27 cellular contexts compared by ENCODE assay signal in the genomic region with DNA sequence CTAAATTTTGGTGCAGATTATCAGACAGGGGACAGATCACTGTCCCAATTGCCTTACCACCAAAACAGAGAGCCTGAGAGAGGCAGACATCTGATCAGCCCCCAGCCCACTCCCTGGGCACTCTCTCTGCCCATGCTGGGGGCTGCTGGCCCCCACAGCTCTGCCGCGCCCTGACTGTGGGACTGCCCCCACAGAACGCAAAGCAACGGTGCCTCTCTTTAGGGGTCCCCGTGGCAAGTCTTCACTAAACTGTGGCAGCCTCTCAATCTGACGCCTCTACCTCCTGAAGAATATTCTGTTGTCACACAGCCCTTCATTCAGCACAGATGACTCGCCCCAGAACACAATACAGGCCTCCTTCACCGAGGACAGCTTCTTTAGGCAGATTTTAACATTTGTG.
"Had no signal": no experiment of that assay in that cellular context is flagged by ENCODE, and none has a peak within 500 bp of the region (broad histone marks: within the 10 kb centered on the region; RNA-seq: fewer than 3 reads in every experiment).

No MANE protein-coding gene starts in this region.

- H3K27ac ChIP-seq: epithelial cell of prostate, neural progenitor cell, parathyroid adenoma, right atrium auricular region, transverse colon, vagina had no signal

- H3K4me1 ChIP-seq: parathyroid adenoma, transverse colon had no signal

- H3K9me3 ChIP-seq: gastrocnemius medialis, mucosa of descending colon, right atrium auricular region, transverse colon, vagina had no signal

- H3K27me3 ChIP-seq: gastrocnemius medialis, neural progenitor cell, right atrium auricular region, transverse colon, vagina had no signal

- H3K36me3 Mint-ChIP-seq: memory B cell; mesothelial cell of epicardium; naive B cell; natural killer cell treated with Interleukin-12 subunit alpha and Interleukin-12 subunit beta and Interleukin-15 and Interleukin-18, amount 100 ng/mL, for 72 hours; neural progenitor cell; stimulated activated effector memory CD8-positive, alpha-beta T cell treated with anti-CD3 and anti-CD28 coated beads, Interleukin-12 subunit alpha, Interleukin-12 subunit beta, amount 100 ng/mL, for 72 hours had no signal

- H3K4me1 Mint-ChIP-seq: memory B cell, naive B cell had no signal

- H3K79me2 ChIP-seq: parathyroid adenoma had no signal

- H3K9ac ChIP-seq: neural progenitor cell, parathyroid adenoma had no signal

- H2AFZ ChIP-seq: neural progenitor cell had no signal

- H3K4me3 ChIP-seq: gastrocnemius medialis, lung, mucosa of descending colon, neural progenitor cell, right atrium auricular region, smooth muscle cell, transverse colon, vagina had no signal

- H3K9me3 Mint-ChIP-seq: dendritic cell treated with granulocyte-macrophage colony-stimulating factor and Interleukin-4, amounts not matched to agents 40 ng/mL and 50 ng/mL, for 4 days; endodermal cell; memory B cell; mesothelial cell of epicardium; naive B cell; natural killer cell treated with Interleukin-12 subunit alpha and Interleukin-12 subunit beta and Interleukin-15 and Interleukin-18, amount 100 ng/mL, for 72 hours; neural progenitor cell; stimulated activated effector memory CD8-positive, alpha-beta T cell treated with anti-CD3 and anti-CD28 coated beads, Interleukin-12 subunit alpha, Interleukin-12 subunit beta, amount 100 ng/mL, for 72 hours had no signal

- H3K4me3 Mint-ChIP-seq: dendritic cell treated with granulocyte-macrophage colony-stimulating factor and Interleukin-4, amounts not matched to agents 40 ng/mL and 50 ng/mL, for 4 days; endodermal cell; memory B cell; mesothelial cell of epicardium; naive B cell; natural killer cell treated with Interleukin-12 subunit alpha and Interleukin-12 subunit beta and Interleukin-15 and Interleukin-18, amount 100 ng/mL, for 72 hours; stimulated activated effector memory CD8-positive, alpha-beta T cell treated with anti-CD3 and anti-CD28 coated beads, Interleukin-12 subunit alpha, Interleukin-12 subunit beta, amount 100 ng/mL, for 72 hours had no signal

- FAIRE-seq: colon, kidney had no signal

- DNase-seq: effector CD8-positive, alpha-beta T cell; endodermal cell; foreskin fibroblast; head of caudate nucleus; mucosa of descending colon; naive B cell; stimulated activated CD4-positive, alpha-beta T cell treated with anti-CD3 and anti-CD28 coated beads, Interleukin-12 subunit alpha, Interleukin-12 subunit beta, amount 100 ng/mL, for 4 hours; stimulated activated CD4-positive, alpha-beta T cell treated with anti-CD3 and anti-CD28 coated beads, Interleukin-2, amount 100 ng/mL, for 24 hours; stimulated activated CD4-positive, alpha-beta T cell treated with anti-CD3 and anti-CD28 coated beads, Interleukin-4, amount 100 ng/mL, for 24 hours; stimulated activated naive CD8-positive, alpha-beta T cell treated with anti-CD3 and anti-CD28 coated beads, Interleukin-15, Interleukin-2, amounts not matched to agents 100 U/mL and 50 U/mL, for 24 hours; transverse colon had no signal

- H3K4me2 ChIP-seq: neural progenitor cell, smooth muscle cell had no signal

- H3K27ac Mint-ChIP-seq: dendritic cell treated with granulocyte-macrophage colony-stimulating factor and Interleukin-4, amounts not matched to agents 40 ng/mL and 50 ng/mL, for 4 days; endodermal cell; memory B cell; mesothelial cell of epicardium; naive B cell; natural killer cell treated with Interleukin-12 subunit alpha and Interleukin-12 subunit beta and Interleukin-15 and Interleukin-18, amount 100 ng/mL, for 72 hours; neural progenitor cell; progenitor cell of endocrine pancreas had no signal

- H3K36me3 ChIP-seq: gastrocnemius medialis, neural progenitor cell, right atrium auricular region, transverse colon, vagina had no signal
